In genomic region chr11:86099727-86100320, GRCh38 we compare ENCODE assay signal across 14 cellular contexts. TPM values are rescaled to one million over a fixed set of nuclear protein-coding genes. Genes with fewer than 3 reads are reported as not detected.
DNase-seq lines count a peak whose midpoint lies in the region; ATAC-seq and TF ChIP-seq lines count a peak whose summit lies in the region.
"Had no signal": no experiment of that assay in that cellular context is flagged by ENCODE, and none has a peak within 500 bp of the region (broad histone marks: within the 10 kb centered on the region; RNA-seq: fewer than 3 reads in every experiment).

No MANE protein-coding gene starts in this region.

- no peak overlapping the region for H2AFZ ChIP-seq in mammary epithelial cell (ENCODE audit: low read depth, low read length)

- no peaks in the 10 kb centered on the region for H3K9me3 ChIP-seq in mammary epithelial cell (replicated peaks; ENCODE audit: insufficient read depth, low read length)

- in situ Hi-C loops in mammary epithelial cell (cut with MboI; ENCODE audit: low sequenced_read_pairs in 2 of 2): no loop called here
- in situ Hi-C loops in KBM-7 (cut with MboI; ENCODE audit: low pct_unique_long_range_greater_than_20kb, low sequenced_read_pairs): no loop called here

- H3K79me2 ChIP-seq in mammary epithelial cell (ENCODE audit: insufficient read depth, low read length): no peaks in the 10 kb centered on the region

- H3K36me3 ChIP-seq in mammary epithelial cell (ENCODE audit: insufficient read depth, low read length): no peaks in the 10 kb centered on the region

- no peak overlapping the region for H3K4me3 ChIP-seq in mammary epithelial cell (replicated peaks in 1 of 3; ENCODE audit: insufficient read depth in 1 of 3, low read depth in 2 of 3, low read length in 3 of 3)

- peaks cover 7% of the 10 kb centered on the region for H3K4me1 ChIP-seq in mammary epithelial cell (ENCODE audit: insufficient read depth, low read length)

- dilution Hi-C loops in mammary epithelial cell (cut with HindIII; ENCODE audit: low sequenced_read_pairs): no loop called here

- no peak overlapping the region for H3K4me2 ChIP-seq in mammary epithelial cell (ENCODE audit: insufficient read depth, low read depth, low read length)

- intact Hi-C loops in mammary epithelial cell (cut with micrococcal nuclease): loop anchor here (1.0 kb wide), 1 partner anchor 31 kb away; the partner anchor contains the start of gene PICALM

- CTCF ChIA-PET in mammary epithelial cell (lab: Charles Lee; ENCODE audit: low non-redundant PET): no interaction called here

- TF ChIP-seq CTCF in mammary epithelial cell (conservative IDR thresholded peaks at IDR 0.05 in 1 of 2, IDR thresholded peaks at IDR 0.05 in 1 of 2; ENCODE audit: extremely low read depth in 1 of 2, insufficient read depth in 1 of 2, low read depth in 1 of 2, low read length in 2 of 2): no peak

- no peak overlapping the region for H3K9ac ChIP-seq in mammary epithelial cell (ENCODE audit: insufficient read depth, low read length)

- BruUV-seq in mammary epithelial cell (replicated peaks; lab: Mats Ljungman, UMichigan): no TSS peak

- WGBS in mammary epithelial cell (ENCODE audit: low coverage, missing lambda C conversion rate): 40% methylated on average over 6 of the region's 6 CpGs

- H3K27me3 ChIP-seq in mammary epithelial cell (ENCODE audit: insufficient read depth, low read length): no peaks in the 10 kb centered on the region

- no peak overlapping the region for H3K27ac ChIP-seq in mammary epithelial cell (ENCODE audit: insufficient read depth, low read depth, low read length)

- ATAC-seq in HG03045 (IDR thresholded peaks at IDR 0.05; ENCODE audit: unreplicated experiment): no peak
- ATAC-seq: natural killer cell treated with Interleukin-12 subunit alpha and Interleukin-12 subunit beta and Interleukin-15 and Interleukin-18, amount 100 ng/mL, for 72 hours had no signal

- H4K20me1 ChIP-seq in mammary epithelial cell (ENCODE audit: insufficient read depth, low read length): no peaks in the 10 kb centered on the region

- DNase-seq in NCI-H2107 treated with DMSO at 0.1 percent for 48 hours (lab: John Stamatoyannopoulos, UW; ENCODE audit: unreplicated experiment): peak; percentile 14
- DNase-seq in NCI-H2107 (lab: John Stamatoyannopoulos, UW): no peak
- peak; percentile 63 for DNase-seq in NCI-H2171 (lab: John Stamatoyannopoulos, UW)
- DNase-seq in mammary epithelial cell: peak; percentile 86
- DNase-seq in mucosa of gallbladder (ENCODE audit: low spot score): peak; percentile 11
- DNase-seq in KBM-7: no peak
- DNase-seq in DMS 273 (lab: John Stamatoyannopoulos, UW; ENCODE audit: unreplicated experiment): no peak
- DNase-seq: activated CD4-positive, alpha-beta T cell treated with anti-CD3 and anti-CD28 coated beads for 4 hours; activated naive CD4-positive, alpha-beta T cell treated with Interleukin-2 at 50 U/mL for 16 hours; DMS 273 treated with DMSO at 0.1 percent for 48 hours; NCI-H1105 treated with DMSO at 0.1 percent for 48 hours; NCI-H82 had no signal

RNA-seq across cellular contexts. Expression of gene PICALM, which starts 30.9 kb away (rescaled TPM):
- total RNA-seq in mammary epithelial cell (100 to 1,000 TPM; 179 to 329 TPM), mucosa of gallbladder (205 TPM)
- 146 TPM for polyA plus RNA-seq in mammary epithelial cell
- 265 TPM for polyA minus RNA-seq in mammary epithelial cell

Comparison
In these comparisons a context has a peak if more than half of its experiments do, and no peak if none do; other contexts are left out.
1. DNase-seq: peak in NCI-H2107 treated with DMSO at 0.1 percent for 48 hours (single experiment), NCI-H2171 (single experiment), mammary epithelial cell (single experiment) and mucosa of gallbladder (single experiment); none in NCI-H2107 (single experiment), KBM-7 (single experiment) and DMS 273 (single experiment).